ENCODE assay signal across 10 cellular contexts in the genomic region with DNA sequence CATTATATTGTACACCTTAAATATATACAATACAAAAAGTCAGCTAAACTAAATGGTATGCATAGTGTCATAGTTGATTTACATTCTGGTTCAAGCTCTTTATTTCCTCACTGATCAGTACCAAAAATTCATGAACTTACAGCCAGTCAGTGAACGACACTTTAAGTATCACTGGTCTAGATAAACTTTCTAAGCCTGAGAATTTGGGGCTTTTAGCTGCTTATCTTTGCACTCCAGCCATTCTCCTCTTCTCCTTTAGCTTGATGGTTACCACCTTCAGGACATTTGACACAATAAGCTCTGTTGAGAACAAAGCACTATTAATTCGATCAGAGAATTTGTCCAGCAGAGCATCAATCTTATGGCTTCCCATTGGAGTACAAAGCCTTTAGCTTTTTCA.
"Had no signal": no experiment of that assay in that cellular context is flagged by ENCODE, and none has a peak within 500 bp of the region (broad histone marks: within the 10 kb centered on the region; RNA-seq: fewer than 3 reads in every experiment).

No MANE protein-coding gene starts in this region.

- H3K4me3 Mint-ChIP-seq: HFFc6 had no signal

- H3K27ac ChIP-seq: GM23248, HL-60 had no signal

- ATAC-seq: HCT116, HepG2 had no signal

- H3K4me3 ChIP-seq: GM23248, HAP-1 had no signal

- H2AFZ ChIP-seq: GM23248 had no signal

- H3K36me3 Mint-ChIP-seq: IgD-negative memory B cell had no signal

- FAIRE-seq: HepG2 had no signal

- H3K4me1 Mint-ChIP-seq: IgD-negative memory B cell had no signal

- H3K9me3 ChIP-seq: HAP-1 had no signal

- H3K27ac Mint-ChIP-seq: HFFc6, IgD-negative memory B cell had no signal

- H3K36me3 ChIP-seq: HAP-1 had no signal

- H3K9ac ChIP-seq: GM23248 had no signal

- H3K4me1 ChIP-seq: HAP-1 had no signal

- DNase-seq: GM23248, GOT3, H7, HFFc6, KG1 had no signal
